ENCODE assay signal across 1 cellular context in genomic region chr7:81616951-81617350, GRCh38.
A peak's percentile ranks its signal among the peaks of the same experiment; 100 is the strongest.
TF ChIP-seq lines count a peak whose summit lies in the region.

No MANE protein-coding gene starts in this region.

TF ChIP-seq in SK-N-SH, 30 proteins besides CTCF, POLR2A, EP300 and RAD21 (continued from another document):
- no peak for TF ChIP-seq PBX3 (IDR thresholded peaks at IDR 0.05)
- TF ChIP-seq FOSL2 (IDR thresholded peaks at IDR 0.05; ENCODE audit: borderline replicate concordance, low read depth), result peak; percentile 27; the same call in 1 of the 2 replicates
- no peak for TF ChIP-seq RXRA (IDR thresholded peaks at IDR 0.05; ENCODE audit: borderline replicate concordance, low read depth)
- no peak for TF ChIP-seq TAF1 (IDR thresholded peaks at IDR 0.05; ENCODE audit: borderline replicate concordance, low read depth, low read length)
- TF ChIP-seq REST (IDR thresholded peaks at IDR 0.05; ENCODE audit: low read depth, low read length), result no peak
- TF ChIP-seq NRF1 (IDR thresholded peaks at IDR 0.05; ENCODE audit: low read depth, low read length), result no peak
- no peak; the same call in 1 of the 2 replicates for TF ChIP-seq JUND (IDR thresholded peaks at IDR 0.05)
- no peak for TF ChIP-seq USF1 (IDR thresholded peaks at IDR 0.05; ENCODE audit: borderline replicate concordance, low read depth)
- TF ChIP-seq YY1 (IDR thresholded peaks at IDR 0.05; ENCODE audit: low read depth), result no peak
